In genomic region chr3:159896543-159896942, GRCh38 we compare ENCODE assay signal across 20 cellular contexts.
"Had no signal": no experiment of that assay in that cellular context is flagged by ENCODE, and none has a peak within 500 bp of the region (broad histone marks: within the 10 kb centered on the region; RNA-seq: fewer than 3 reads in every experiment).

No MANE protein-coding gene starts in this region.

- H3K36me3 ChIP-seq: colonic mucosa, suprapubic skin, uterus had no signal

- H3K9me3 ChIP-seq: colonic mucosa, heart right ventricle, left lung, lower lobe of right lung, stomach, suprapubic skin, tibial artery, upper lobe of left lung, uterus had no signal

- H3K4me3 ChIP-seq: colonic mucosa, heart right ventricle, left lung, lower lobe of right lung, stomach, suprapubic skin, tibial artery, upper lobe of left lung, uterus had no signal

- H3K27ac ChIP-seq: colonic mucosa, foreskin keratinocyte, left lung, lower lobe of right lung, stomach, suprapubic skin, tibial artery, upper lobe of left lung had no signal

- DNase-seq: cerebellar nuclear complex; colonic mucosa; effector CD4-positive, alpha-beta T cell; endodermal cell; erythroblast; foreskin keratinocyte; heart right ventricle; islet precursor cell; left lung; lower lobe of right lung; midbrain; occipital lobe; posterior cingulate gyrus; stimulated activated CD4-positive, alpha-beta T cell treated with anti-CD3 and anti-CD28 coated beads, Interleukin-12 subunit alpha, Interleukin-12 subunit beta, amount 100 ng/mL, for 4 hours; stimulated activated naive CD4-positive, alpha-beta T cell; stomach; tibial artery; upper lobe of left lung; uterus had no signal

- ATAC-seq: foreskin keratinocyte, left lung, lower lobe of right lung had no signal

- H3K4me1 ChIP-seq: colonic mucosa, foreskin keratinocyte, suprapubic skin, uterus had no signal

- H3K27me3 ChIP-seq: colonic mucosa, foreskin keratinocyte, heart right ventricle, left lung, stomach, suprapubic skin, tibial artery, upper lobe of left lung, uterus had no signal
